ENCODE assay signal across 2 cellular contexts in genomic region chr3:10493202-10493589, GRCh38.
A peak's percentile ranks its signal among the peaks of the same experiment; 100 is the strongest.
TF ChIP-seq lines count a peak whose summit lies in the region.

No MANE protein-coding gene starts in this region.

TF ChIP-seq in K562, 482 proteins besides CTCF, POLR2A, EP300 and RAD21 (continued from another document):
- TF ChIP-seq ZBTB49 (CRISPR knock-in tag; IDR thresholded peaks at IDR 0.05; ENCODE audit: borderline replicate concordance) (no peak), BRCA1 (IDR thresholded peaks at IDR 0.05) (no peak), BRCA1 (CRISPR knock-in tag; IDR thresholded peaks at IDR 0.05) (no peak), RBM25 (IDR thresholded peaks at IDR 0.05; ENCODE audit: low read depth, low read length, severe bottlenecking) (peak; percentile 87)

TF ChIP-seq in liver, 16 proteins besides CTCF, POLR2A, EP300 and RAD21 (continued from another document):
- TF ChIP-seq ZBTB33 (IDR thresholded peaks at IDR 0.05) (no peak), HNF4A (conservative IDR thresholded peaks at IDR 0.05) (no peak), FOXA2 (IDR thresholded peaks at IDR 0.05) (no peak), NR2F2 (IDR thresholded peaks at IDR 0.05) (no peak), JUND (IDR thresholded peaks at IDR 0.05) (no peak)
